In the genomic region with DNA sequence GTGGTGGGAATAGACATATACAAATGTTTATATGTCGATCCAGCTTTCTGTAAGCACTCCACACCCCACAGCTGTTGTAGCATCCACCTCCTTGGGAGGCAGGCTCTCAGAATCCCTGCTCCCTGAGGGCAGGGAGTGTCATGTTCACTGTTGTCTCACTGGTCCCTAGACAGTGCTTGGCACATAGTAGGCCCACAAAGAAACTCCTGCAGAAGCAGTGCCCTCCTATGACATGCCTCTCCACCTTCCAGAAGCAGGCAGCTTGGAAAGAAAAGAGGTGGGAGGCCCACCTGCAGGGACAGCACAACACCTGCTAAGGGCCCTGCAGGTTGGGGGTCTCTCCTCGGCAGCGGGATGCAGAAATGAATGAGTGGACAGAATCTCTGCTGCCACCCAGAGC, we compare ENCODE assay signal across 16 cellular contexts. TPM values are rescaled to one million over a fixed set of nuclear protein-coding genes. Genes with fewer than 3 reads are reported as not detected.
A peak's percentile ranks its signal among the peaks of the same experiment; 100 is the strongest.
DNase-seq lines count a peak whose midpoint lies in the region; ATAC-seq and TF ChIP-seq lines count a peak whose summit lies in the region.
"Had no signal": no experiment of that assay in that cellular context is flagged by ENCODE, and none has a peak within 500 bp of the region (broad histone marks: within the 10 kb centered on the region; RNA-seq: fewer than 3 reads in every experiment).

No MANE protein-coding gene starts in this region.

- H4K8ac ChIP-seq in IMR-90 (ENCODE audit: low read depth in 2 of 2, low read length in 2 of 2) (peak overlapping the region in 1 of 2 experiments; percentile 12; a peak in 1 of 4 replicates), mesenchymal stem cell (ENCODE audit: low read length) (no peak overlapping the region)

- no peak overlapping the region for H3K27ac ChIP-seq in IMR-90 (ENCODE audit: insufficient read depth, low read length)
- H3K27ac ChIP-seq in mesenchymal stem cell (ENCODE audit: low read length, poor library complexity, severe bottlenecking), result no peak overlapping the region
- H3K27ac ChIP-seq: A549, C4-2B had no signal

- H4K91ac ChIP-seq in IMR-90 (ENCODE audit: insufficient read depth, low read depth, low read length), result peak overlapping the region; percentile 4; the same call in 1 of the 2 replicates
- peak overlapping the region; percentile 34 for H4K91ac ChIP-seq in mesenchymal stem cell (ENCODE audit: low read length)

- H3K27me3 ChIP-seq in IMR-90 (ENCODE audit: control insufficient read depth, insufficient read depth, low read length), result no peaks in the 10 kb centered on the region
- no peaks in the 10 kb centered on the region for H3K27me3 ChIP-seq in mesenchymal stem cell (ENCODE audit: control insufficient read depth in 1 of 2, insufficient read depth in 1 of 2, low read length in 2 of 2)
- H3K27me3 ChIP-seq: BE2C had no signal

- H3K9ac ChIP-seq in IMR-90 (ENCODE audit: low read depth, low read length) (no peak overlapping the region), mesenchymal stem cell (ENCODE audit: low read length) (no peak overlapping the region)

- H2AFZ ChIP-seq in IMR-90 (replicated peaks; ENCODE audit: low read length, poor library complexity) (no peak overlapping the region), mesenchymal stem cell (ENCODE audit: low read depth, low read length) (no peak overlapping the region)

- H3K14ac ChIP-seq in IMR-90 (replicated peaks; ENCODE audit: low read depth, low read length) (no peak overlapping the region), mesenchymal stem cell (ENCODE audit: low read length in 2 of 2) (no peak overlapping the region)

- CTCF ChIA-PET in IMR-90 (lab: Yijun Ruan, JAX), result interaction anchor here (0.8 kb wide), 1 partner anchor 12 kb away, joined by 3 read pairs; no protein-coding TSS in a partner anchor

- no CpG with 5 or more reads among the region's 3 CpGs for WGBS in IMR-90 (ENCODE audit: extremely low coverage in 2 of 2, insufficient read length in 1 of 2), 2 experiments
- WGBS in mesenchymal stem cell, result 94% methylated on average over 3 of the region's 3 CpGs

- H4K5ac ChIP-seq in IMR-90 (ENCODE audit: low read depth, low read length), result no peak overlapping the region

- DNase-seq in IMR-90 (no peak), T-helper 17 cell (no peak), mesenchymal stem cell (no peak), GM10266 (ENCODE audit: extremely low spot score) (no peak), NCI-H345 treated with DMSO at 0.1 percent for 48 hours (lab: John Stamatoyannopoulos, UW; ENCODE audit: unreplicated experiment) (no peak)
- no peak for DNase-seq in activated effector memory CD4-positive, alpha-beta T cell treated with Interleukin-2 at 50 U/mL for 16 hours
- DNase-seq: BE2C; CD8-positive, alpha-beta T cell; COR-L47; DND-41; GDM1; HCEC 1CT; HFFc6; KBM-7 had no signal

- ATAC-seq in IMR-90 (ENCODE audit: low read depth), result no peak
- ATAC-seq in T-helper 17 cell, result no peak
- ATAC-seq: A549; CD8-positive, alpha-beta T cell had no signal

- intact Hi-C loops in IMR-90 (cut with micrococcal nuclease), result no loop called here

- H3K23ac ChIP-seq in IMR-90 (ENCODE audit: low read depth, low read length), result no peak overlapping the region
- peak overlapping the region in 1 of 2 experiments; percentile 40 for H3K23ac ChIP-seq in mesenchymal stem cell (ENCODE audit: low read length in 2 of 2)

- in situ Hi-C loops in IMR-90 (cut with MboI; ENCODE audit: low sequenced_read_pairs), result no loop called here

- H2BK15ac ChIP-seq in IMR-90 (ENCODE audit: low read depth, low read length), result no peak overlapping the region
- H2BK15ac ChIP-seq in mesenchymal stem cell (ENCODE audit: low read depth, poor library complexity, severe bottlenecking), result peak overlapping the region; percentile 26

- no peak for TF ChIP-seq CTCF in IMR-90 (conservative IDR thresholded peaks at IDR 0.05; ENCODE audit: low read depth, low read length)
- no peak for TF ChIP-seq CTCF in GM10266 (IDR thresholded peaks at IDR 0.05; ENCODE audit: control insufficient read depth, insufficient read depth, low read depth, missing control alignments)

- H3K56ac ChIP-seq in IMR-90 (ENCODE audit: extremely low read depth, insufficient read depth, low read length), result no peak overlapping the region

- TF ChIP-seq RAD21 in IMR-90 (IDR thresholded peaks at IDR 0.05; ENCODE audit: low read length), result no peak

- peak overlapping the region; percentile 61 for H2AK9ac ChIP-seq in IMR-90 (replicated peaks; ENCODE audit: low read depth, low read length, poor library complexity)

- H3K4me3 Mint-ChIP-seq in T-helper 17 cell, result no peak overlapping the region
- H3K4me3 Mint-ChIP-seq: CD8-positive, alpha-beta T cell; HFFc6 had no signal

- H3K79me1 ChIP-seq in IMR-90 (ENCODE audit: low read depth in 1 of 2, low read length in 2 of 2), result peaks cover 7 to 54% of the 10 kb centered on the region in 2 experiments; a peak in 3 of 4 replicates
- no peaks in the 10 kb centered on the region for H3K79me1 ChIP-seq in mesenchymal stem cell (replicated peaks; ENCODE audit: low read length, poor library complexity, severe bottlenecking)

- H2BK120ac ChIP-seq in IMR-90 (ENCODE audit: low read depth, low read length) (no peak overlapping the region), mesenchymal stem cell (ENCODE audit: low read depth, low read length) (no peak overlapping the region)

- H2AK5ac ChIP-seq in IMR-90 (ENCODE audit: low read depth, low read length) (peak overlapping the region; percentile 48; the same call in 1 of the 2 replicates), mesenchymal stem cell (ENCODE audit: low read length, severe bottlenecking) (no peak overlapping the region)

- H3K36me3 Mint-ChIP-seq in T-helper 17 cell (ENCODE audit: low read depth), result no peaks in the 10 kb centered on the region

- H3K9me3 ChIP-seq in IMR-90 (ENCODE audit: control insufficient read depth, insufficient read depth, low read length) (no peaks in the 10 kb centered on the region), T-helper 17 cell (ENCODE audit: control insufficient read depth, low read length, poor library complexity, severe bottlenecking) (no peaks in the 10 kb centered on the region), mesenchymal stem cell (ENCODE audit: control insufficient read depth, low read length) (no peaks in the 10 kb centered on the region)
- H3K9me3 ChIP-seq: A549, BE2C had no signal

- H3K4ac ChIP-seq in IMR-90 (ENCODE audit: low read depth, low read length), result no peak overlapping the region; the same call in 1 of the 2 replicates
- peak overlapping the region in 1 of 2 experiments; percentile 52 for H3K4ac ChIP-seq in mesenchymal stem cell (ENCODE audit: low read depth in 1 of 2, low read length in 2 of 2)

- H4K20me1 ChIP-seq in IMR-90 (ENCODE audit: insufficient read depth, low read length), result peaks cover 9% of the 10 kb centered on the region

- peak overlapping the region; percentile 37 for H3K27ac Mint-ChIP-seq in T-helper 17 cell
- H3K27ac Mint-ChIP-seq: CD8-positive, alpha-beta T cell; HFFc6 had no signal

- H3K36me3 ChIP-seq in IMR-90 (ENCODE audit: control insufficient read depth, insufficient read depth, low read length) (no peaks in the 10 kb centered on the region), mesenchymal stem cell (ENCODE audit: control insufficient read depth in 1 of 2, insufficient read depth in 2 of 2, low read depth in 1 of 2, low read length in 2 of 2) (peaks cover 14 to 39% of the 10 kb centered on the region in 2 experiments)
- H3K36me3 ChIP-seq: BE2C had no signal

- H3K4me2 ChIP-seq in IMR-90 (ENCODE audit: low read depth, low read length) (no peak overlapping the region), mesenchymal stem cell (ENCODE audit: low read length, poor library complexity, severe bottlenecking) (no peak overlapping the region)
- H3K4me2 ChIP-seq: A549 had no signal

- H3K4me1 ChIP-seq in IMR-90 (ENCODE audit: control insufficient read depth, insufficient read depth, low read length), result peaks cover 47% of the 10 kb centered on the region
- H3K4me1 ChIP-seq in mesenchymal stem cell (ENCODE audit: control insufficient read depth, insufficient read depth, low read depth, low read length), result peaks cover 34% of the 10 kb centered on the region

- no peak for TF ChIP-seq POLR2A in IMR-90 (IDR thresholded peaks at IDR 0.05; ENCODE audit: low read depth, low read length)

- H2BK5ac ChIP-seq in IMR-90 (ENCODE audit: low read depth, low read length, poor library complexity, severe bottlenecking), result no peak overlapping the region
- no peak overlapping the region for H2BK5ac ChIP-seq in mesenchymal stem cell (ENCODE audit: low read depth, low read length, poor library complexity, severe bottlenecking)

- no peak overlapping the region for H2BK20ac ChIP-seq in IMR-90 (ENCODE audit: low read depth, low read length)

- H3K4me1 Mint-ChIP-seq in T-helper 17 cell, result peaks cover 4% of the 10 kb centered on the region

- no peaks in the 10 kb centered on the region for H3K27me3 Mint-ChIP-seq in T-helper 17 cell

- peaks cover 53% of the 10 kb centered on the region for H3K9me1 ChIP-seq in IMR-90 (ENCODE audit: insufficient read depth, low read length)

- H3K4me3 ChIP-seq in IMR-90 (ENCODE audit: insufficient read depth, low read depth, low read length), result no peak overlapping the region
- H3K4me3 ChIP-seq in mesenchymal stem cell (ENCODE audit: insufficient read depth in 1 of 2, low read depth in 1 of 2, low read length in 2 of 2), result no peak overlapping the region
- H3K4me3 ChIP-seq: A549 had no signal

- H2BK12ac ChIP-seq in mesenchymal stem cell (ENCODE audit: low read length in 2 of 2), result peak overlapping the region in 1 of 2 experiments; percentile 70

- dilution Hi-C loops in IMR-90 (cut with HindIII; ENCODE audit: low sequenced_read_pairs, unreplicated experiment), result no loop called here

- peak overlapping the region; percentile 8; the same call in 1 of the 2 replicates for H3K18ac ChIP-seq in IMR-90 (ENCODE audit: low read depth, low read length)
- peak overlapping the region in 1 of 2 experiments; percentile 54 for H3K18ac ChIP-seq in mesenchymal stem cell (ENCODE audit: low read depth in 1 of 2, low read length in 2 of 2)

- no TSS peak for BruUV-seq in IMR-90 (replicated peaks; lab: Mats Ljungman, UMichigan)

- POLR2A ChIA-PET in IMR-90 (lab: Charles Lee; ENCODE audit: unreplicated experiment), result interaction anchor here (1.4 kb wide), 1 partner anchor 14 kb away, joined by 5 read pairs; no protein-coding TSS in a partner anchor

RNA-seq across cellular contexts. Expression of gene CDC42EP2, which starts 11.1 kb away (rescaled TPM):
- total RNA-seq in IMR-90 (2012; rRNA removed) (5.2 and 5.3 TPM in 2 replicates), T-helper 17 cell (under 1 TPM in 1 of 2 donors, not detected in 1; 0.55 TPM)
- 27.5 and 31.3 TPM in 2 replicates for polyA plus RNA-seq in IMR-90 (2012; rRNA removed)
- 21.0 and 67.9 TPM in 2 replicates for polyA plus RNA-seq in IMR-90 (2012; cell fraction: cytosol; rRNA removed)
- polyA plus RNA-seq in IMR-90 (2012; cell fraction: nucleus; rRNA removed; ENCODE audit: low replicate concordance), result 50.4 and 79.5 TPM in 2 replicates
- polyA plus RNA-seq in mesenchymal stem cell (2013, experiment 1 of 2), result 22.3 TPM
- 21.3 TPM for polyA plus RNA-seq in mesenchymal stem cell (2013, experiment 2 of 2)

RNA-seq across cellular contexts. Expression of gene DPF2, which starts 30.1 kb away (rescaled TPM):
- total RNA-seq in IMR-90 (2012; rRNA removed) (37.2 and 42.8 TPM in 2 replicates), T-helper 17 cell (10 to 100 TPM; 49.1 to 62.6 TPM)
- 54.3 and 62.5 TPM in 2 replicates for polyA plus RNA-seq in IMR-90 (2012; rRNA removed)
- polyA plus RNA-seq in IMR-90 (2012; cell fraction: cytosol; rRNA removed), result 41.8 and 53.8 TPM in 2 replicates
- 72.6 and 78.3 TPM in 2 replicates for polyA plus RNA-seq in IMR-90 (2012; cell fraction: nucleus; rRNA removed; ENCODE audit: low replicate concordance)
- polyA plus RNA-seq in mesenchymal stem cell (2013, experiment 1 of 2), result 52.4 TPM
- 46.0 TPM for polyA plus RNA-seq in mesenchymal stem cell (2013, experiment 2 of 2)

RNA-seq across cellular contexts. Expression of gene POLA2, which starts 41.8 kb away (rescaled TPM):
- 12.2 and 14.2 TPM in 2 replicates for total RNA-seq in IMR-90 (2012; rRNA removed)
- 17.3 and 19.9 TPM in 2 replicates for polyA plus RNA-seq in IMR-90 (2012; rRNA removed)
- 7.9 and 20.1 TPM in 2 replicates for polyA plus RNA-seq in IMR-90 (2012; cell fraction: cytosol; rRNA removed)
- polyA plus RNA-seq in IMR-90 (2012; cell fraction: nucleus; rRNA removed; ENCODE audit: low replicate concordance), result 12.7 and 14.4 TPM in 2 replicates
- 10 to 100 TPM; 13.0 to 15.4 TPM for total RNA-seq in T-helper 17 cell
- polyA plus RNA-seq in mesenchymal stem cell (2013, experiment 1 of 2), result 2.6 TPM
- polyA plus RNA-seq in mesenchymal stem cell (2013, experiment 2 of 2), result 3.4 TPM

RNA-seq across cellular contexts. Expression of gene TIGD3, which starts 51.0 kb away (rescaled TPM):
- total RNA-seq in IMR-90 (2012; rRNA removed) (0.28 TPM in 1 of 2 replicates, not detected in the other), T-helper 17 cell (under 1 TPM; 0.21 to 0.45 TPM)
- 0.12 TPM in 1 of 2 replicates, not detected in the other for polyA plus RNA-seq in IMR-90 (2012; rRNA removed)
- 0.06 and 0.11 TPM in 2 replicates for polyA plus RNA-seq in IMR-90 (2012; cell fraction: cytosol; rRNA removed)
- 0.46 and 0.78 TPM in 2 replicates for polyA plus RNA-seq in IMR-90 (2012; cell fraction: nucleus; rRNA removed; ENCODE audit: low replicate concordance)
- polyA plus RNA-seq in mesenchymal stem cell (2013, experiment 1 of 2), result 0.06 TPM
- polyA plus RNA-seq in mesenchymal stem cell (2013, experiment 2 of 2), result 0.05 TPM
